1 cellular context compared by ENCODE assay signal in genomic region chr16:71572497-71573116, GRCh38.
TF ChIP-seq lines count a peak whose summit lies in the region.

No MANE protein-coding gene starts in this region.

TF ChIP-seq in HepG2, 621 proteins besides CTCF, POLR2A, EP300 and RAD21 (continued from another document and continues in another):
- TF ChIP-seq TRAFD1 (CRISPR knock-in tag; IDR thresholded peaks at IDR 0.05; ENCODE audit: borderline replicate concordance) (no peak), HOXA7 (CRISPR knock-in tag; IDR thresholded peaks at IDR 0.05) (no peak), MXI1 (IDR thresholded peaks at IDR 0.05; ENCODE audit: borderline replicate concordance, low read depth, low read length) (peak; percentile 79; the same call in 1 of the 3 replicates), NFE2 (CRISPR knock-in tag; IDR thresholded peaks at IDR 0.05) (peak; percentile 97), ZNF773 (CRISPR knock-in tag; IDR thresholded peaks at IDR 0.05; ENCODE audit: borderline replicate concordance) (no peak), ZNF451 (CRISPR knock-in tag; IDR thresholded peaks at IDR 0.05) (no peak), ZMAT5 (CRISPR knock-in tag; IDR thresholded peaks at IDR 0.05; ENCODE audit: borderline replicate concordance, low read depth) (no peak), ZNF280B (CRISPR knock-in tag; IDR thresholded peaks at IDR 0.05; ENCODE audit: borderline replicate concordance) (no peak), BRD4 (CRISPR knock-in tag; IDR thresholded peaks at IDR 0.05) (peak; percentile 81; the same call in 1 of the 2 replicates), ZBTB21 (CRISPR knock-in tag; IDR thresholded peaks at IDR 0.05) (peak; percentile 59), KLF11 (CRISPR knock-in tag; IDR thresholded peaks at IDR 0.05) (peak; percentile 33; the same call in 1 of the 2 replicates), ZNF629 (CRISPR knock-in tag; conservative IDR thresholded peaks at IDR 0.05) (no peak), NCOA2 (CRISPR knock-in tag; IDR thresholded peaks at IDR 0.05) (peak; percentile 72), ZFP90 (CRISPR knock-in tag; IDR thresholded peaks at IDR 0.05; ENCODE audit: borderline replicate concordance) (0 out of 2 replicates have a peak, but pooled peaks have one; percentile 66), NPAS2 (CRISPR knock-in tag; IDR thresholded peaks at IDR 0.05; ENCODE audit: borderline replicate concordance) (no peak), KAT2B (IDR thresholded peaks at IDR 0.05; ENCODE audit: borderline replicate concordance, low read depth, low read length) (no peak), RFXANK (CRISPR knock-in tag; IDR thresholded peaks at IDR 0.05) (no peak), NCOA5 (CRISPR knock-in tag; IDR thresholded peaks at IDR 0.05) (no peak), ZMYM3 (CRISPR knock-in tag; IDR thresholded peaks at IDR 0.05) (peak; percentile 52; the same call in 1 of the 2 replicates), ZNF225 (CRISPR knock-in tag; IDR thresholded peaks at IDR 0.05) (no peak), ZSCAN31 (CRISPR knock-in tag; IDR thresholded peaks at IDR 0.05; ENCODE audit: low read depth) (no peak; the same call in 1 of the 2 replicates), SRY (CRISPR knock-in tag; IDR thresholded peaks at IDR 0.05) (no peak), DMAP1 (CRISPR knock-in tag; IDR thresholded peaks at IDR 0.05) (0 out of 2 replicates have a peak, but pooled peaks have one; percentile 33), ZBTB8A (CRISPR knock-in tag; IDR thresholded peaks at IDR 0.05; ENCODE audit: borderline replicate concordance, low read depth) (0 out of 2 replicates have a peak, but pooled peaks have one; percentile 34), ZNF567 (CRISPR knock-in tag; IDR thresholded peaks at IDR 0.05; ENCODE audit: borderline replicate concordance) (no peak; the same call in 1 of the 2 replicates), KMT2B (CRISPR knock-in tag; IDR thresholded peaks at IDR 0.05) (peak; percentile 22; the same call in 1 of the 2 replicates), ZNF329 (CRISPR knock-in tag; IDR thresholded peaks at IDR 0.05; ENCODE audit: low read depth) (no peak), ZNF644 (CRISPR knock-in tag; IDR thresholded peaks at IDR 0.05; ENCODE audit: low read depth) (peak; percentile 94), THAP7 (CRISPR knock-in tag; IDR thresholded peaks at IDR 0.05) (no peak), MLXIP (CRISPR knock-in tag; IDR thresholded peaks at IDR 0.05; ENCODE audit: borderline replicate concordance) (peak; percentile 40; the same call in 1 of the 2 replicates), ZNF597 (CRISPR knock-in tag; IDR thresholded peaks at IDR 0.05) (no peak), ZNF124 (CRISPR knock-in tag; IDR thresholded peaks at IDR 0.05) (peak; percentile 79; the same call in 1 of the 2 replicates), ZC3H4 (CRISPR knock-in tag; IDR thresholded peaks at IDR 0.05; ENCODE audit: borderline replicate concordance) (no peak), BRCA1 (CRISPR knock-in tag; IDR thresholded peaks at IDR 0.05) (no peak), ZNF558 (CRISPR knock-in tag; IDR thresholded peaks at IDR 0.05; ENCODE audit: borderline replicate concordance) (no peak), PAF1 (CRISPR knock-in tag; IDR thresholded peaks at IDR 0.05) (no peak), ZNF782 (CRISPR knock-in tag; IDR thresholded peaks at IDR 0.05; ENCODE audit: borderline replicate concordance) (no peak), CC2D1A (CRISPR knock-in tag; IDR thresholded peaks at IDR 0.05) (no peak), ZNF713 (CRISPR knock-in tag; IDR thresholded peaks at IDR 0.05) (no peak), ZFP91 (CRISPR knock-in tag; IDR thresholded peaks at IDR 0.05; ENCODE audit: borderline replicate concordance) (no peak), SAFB2 (CRISPR knock-in tag; IDR thresholded peaks at IDR 0.05; ENCODE audit: borderline replicate concordance, low read depth) (no peak), SMAD9 (CRISPR knock-in tag; IDR thresholded peaks at IDR 0.05) (no peak), JUNB (CRISPR knock-in tag; IDR thresholded peaks at IDR 0.05; ENCODE audit: borderline replicate concordance) (no peak), BRF2 (CRISPR knock-in tag; IDR thresholded peaks at IDR 0.05) (no peak), THAP8 (CRISPR knock-in tag; IDR thresholded peaks at IDR 0.05; ENCODE audit: borderline replicate concordance) (no peak), NKX3-1 (CRISPR knock-in tag; IDR thresholded peaks at IDR 0.05) (0 out of 2 replicates have a peak, but pooled peaks have one; percentile 51), ZFP62 (CRISPR knock-in tag; IDR thresholded peaks at IDR 0.05) (no peak), ZBTB26 (CRISPR knock-in tag; IDR thresholded peaks at IDR 0.05; ENCODE audit: borderline replicate concordance) (no peak), GATA4 (IDR thresholded peaks at IDR 0.05; ENCODE audit: borderline replicate concordance, low read depth) (peak; percentile 40; the same call in 1 of the 2 replicates), SP1 (IDR thresholded peaks at IDR 0.05) (no peak), SP1 (CRISPR knock-in tag; IDR thresholded peaks at IDR 0.05) (no peak), KLF6 (CRISPR knock-in tag; IDR thresholded peaks at IDR 0.05) (no peak), ZNF552 (CRISPR knock-in tag; IDR thresholded peaks at IDR 0.05; ENCODE audit: borderline replicate concordance) (no peak), ZNF121 (CRISPR knock-in tag; IDR thresholded peaks at IDR 0.05) (no peak), ZNF263 (CRISPR knock-in tag; IDR thresholded peaks at IDR 0.05) (no peak), ZNF577 (CRISPR knock-in tag; IDR thresholded peaks at IDR 0.05; ENCODE audit: borderline replicate concordance, low read depth) (no peak), TAF15 (IDR thresholded peaks at IDR 0.05; ENCODE audit: low read depth, low read length, poor library complexity, severe bottlenecking) (no peak), RAD51 (IDR thresholded peaks at IDR 0.05; ENCODE audit: borderline replicate concordance) (no peak), SMC3 (IDR thresholded peaks at IDR 0.05; ENCODE audit: low read length) (no peak)
